In genomic region chr19:18205180-18205915, GRCh38 we compare ENCODE assay signal across 8 cellular contexts. TPM values are rescaled to one million over a fixed set of nuclear protein-coding genes. Genes with fewer than 3 reads are reported as not detected.
DNase-seq lines count a peak whose midpoint lies in the region; TF ChIP-seq lines count a peak whose summit lies in the region.

No MANE protein-coding gene starts in this region.

- peaks cover 2% of the 10 kb centered on the region for H3K9me3 Mint-ChIP-seq in glutamatergic neuron (ENCODE audit: unreplicated experiment)

- H3K4me1 ChIP-seq in HAP-1 (peaks cover 20% of the 10 kb centered on the region), neuronal stem cell (ENCODE audit: control insufficient read depth in 2 of 2, insufficient read depth in 1 of 2, low read depth in 1 of 2, low read length in 2 of 2) (peaks cover 15% of the 10 kb centered on the region in 2 donors), vagina (peaks cover 25% of the 10 kb centered on the region)

- peak overlapping the region; percentile 92 for H3K18ac ChIP-seq in neuronal stem cell (ENCODE audit: low read length)

- peaks cover 3% of the 10 kb centered on the region for H3K4me1 Mint-ChIP-seq in glutamatergic neuron (ENCODE audit: low read depth, unreplicated experiment)

- peak overlapping the region; percentile 86 for H2AFZ ChIP-seq in neuronal stem cell (ENCODE audit: low read length)

- H3K23ac ChIP-seq in neuronal stem cell (ENCODE audit: low read depth, low read length, poor library complexity), result no peak overlapping the region

- H2BK120ac ChIP-seq in neuronal stem cell (ENCODE audit: low read depth, low read length), result no peak overlapping the region

- peak in 1 of 2 donors; percentile 42 for TF ChIP-seq POLR2A in vagina (IDR thresholded peaks at IDR 0.05)

- H3K27me3 Mint-ChIP-seq in glutamatergic neuron (ENCODE audit: unreplicated experiment), result peaks cover 3% of the 10 kb centered on the region

- peak overlapping the region; percentile 87 for H3K27ac Mint-ChIP-seq in glutamatergic neuron (ENCODE audit: unreplicated experiment)

- peak overlapping the region; percentile 87 for H3K4me3 Mint-ChIP-seq in glutamatergic neuron (ENCODE audit: unreplicated experiment)

- peak overlapping the region; percentile 78 for H3K4me2 ChIP-seq in neuronal stem cell (ENCODE audit: insufficient read depth, low read length, poor library complexity, severe bottlenecking)

- H3K36me3 Mint-ChIP-seq in glutamatergic neuron (ENCODE audit: unreplicated experiment), result no peaks in the 10 kb centered on the region

- peak overlapping the region; percentile 90 for H2BK5ac ChIP-seq in neuronal stem cell (ENCODE audit: low read length)

- intact Hi-C loops in vagina (cut with DNase I), result loop anchor here (10.0 kb wide), 1 partner anchor 49 kb away; a partner anchor contains a TSS

- no peak overlapping the region for H4K8ac ChIP-seq in neuronal stem cell (ENCODE audit: low read depth, low read length)

- peak overlapping the region; percentile 63 for H2AK5ac ChIP-seq in neuronal stem cell (ENCODE audit: low read depth, low read length)

- peaks cover 5% of the 10 kb centered on the region for H3K79me1 ChIP-seq in neuronal stem cell (ENCODE audit: low read depth, low read length)

- H3K4ac ChIP-seq in neuronal stem cell (ENCODE audit: low read length), result peak overlapping the region; percentile 76

- in situ Hi-C loops in HAP-1 (cut with MboI; ENCODE audit: low sequenced_read_pairs), result no loop called here

- TF ChIP-seq CTCF in glutamatergic neuron (IDR thresholded peaks at IDR 0.05; ENCODE audit: partially characterized antibody, unreplicated experiment), result no peak
- no peak for TF ChIP-seq CTCF in vagina (IDR thresholded peaks at IDR 0.05)

- peak overlapping the region; percentile 95 for H3K27ac ChIP-seq in neuronal stem cell (replicated peaks; ENCODE audit: low read length)
- peak overlapping the region; percentile 100 for H3K27ac ChIP-seq in vagina

- no peaks in the 10 kb centered on the region for H3K27me3 ChIP-seq in HAP-1 (ENCODE audit: low read depth)
- H3K27me3 ChIP-seq in neuronal stem cell (ENCODE audit: control insufficient read depth in 3 of 3, insufficient read depth in 3 of 3, low read depth in 1 of 3, low read length in 3 of 3), result peaks cover 0 to 18% (median 6%) of the 10 kb centered on the region in 3 experiments
- H3K27me3 ChIP-seq in vagina, result no peaks in the 10 kb centered on the region

- H3K9ac ChIP-seq in neuronal stem cell (ENCODE audit: low read depth, low read length, poor library complexity), result no peak overlapping the region

- peak; percentile 78 for DNase-seq in AG08396 (ENCODE audit: low spot score)
- peak; percentile 24 to 78 for DNase-seq in HAP-1 (ENCODE audit: low spot score in 2 of 2)
- DNase-seq in SHP77 (lab: John Stamatoyannopoulos, UW), result peak; percentile 57 to 86
- DNase-seq in activated naive CD8-positive, alpha-beta T cell treated with anti-CD3 and anti-CD28 coated beads, Interleukin-2, amount 50 U/mL, for 16 hours (ENCODE audit: low read depth, low spot score), result peak; percentile 27
- peak; percentile 64 for DNase-seq in glutamatergic neuron
- no peak for DNase-seq in neuronal stem cell (ENCODE audit: low spot score)
- no peak for DNase-seq in vagina (ENCODE audit: extremely low spot score in 2 of 2)
- DNase-seq in 8988T, result no peak

- H3K36me3 ChIP-seq in HAP-1 (replicated peaks) (peaks cover 18% of the 10 kb centered on the region), neuronal stem cell (replicated peaks in 1 of 2; ENCODE audit: control insufficient read depth in 2 of 2, insufficient read depth in 2 of 2, low read length in 2 of 2) (peaks cover 0 to 3% of the 10 kb centered on the region in 2 donors), vagina (no peaks in the 10 kb centered on the region)

- H3K4me3 ChIP-seq in HAP-1 (peak overlapping the region; percentile 45), neuronal stem cell (ENCODE audit: low read length in 2 of 2) (peak overlapping the region; percentile 51 to 79), vagina (peak overlapping the region; percentile 53 to 64)

- H2BK12ac ChIP-seq in neuronal stem cell (ENCODE audit: low read length), result no peak overlapping the region

- no peak overlapping the region for H3K14ac ChIP-seq in neuronal stem cell (ENCODE audit: low read length)

- no peak overlapping the region for H2BK15ac ChIP-seq in neuronal stem cell (ENCODE audit: low read length)

- no peak overlapping the region for H4K91ac ChIP-seq in neuronal stem cell (ENCODE audit: low read depth, low read length, poor library complexity)

- no CpG with 5 or more reads among the region's 36 CpGs for WGBS in neuronal stem cell (ENCODE audit: extremely low coverage in 2 of 2, insufficient read length in 2 of 2, insufficient replicate concordance in 1 of 2), 2 donors

- H3K9me3 ChIP-seq in HAP-1 (no peaks in the 10 kb centered on the region), neuronal stem cell (replicated peaks in 1 of 2; ENCODE audit: control insufficient read depth in 2 of 2, insufficient read depth in 1 of 2, low read depth in 1 of 2, low read length in 2 of 2) (peaks cover 0 to 2% of the 10 kb centered on the region in 2 donors), vagina (no peaks in the 10 kb centered on the region)

RNA-seq across cellular contexts. Expression of gene RAB3A, which starts 1.5 kb away (rescaled TPM):
- 77.4 TPM for total RNA-seq in glutamatergic neuron (ENCODE audit: unreplicated experiment)
- polyA plus RNA-seq in neuronal stem cell (2013, experiment 1 of 2), result 3.4 TPM
- polyA plus RNA-seq in neuronal stem cell (2013, experiment 2 of 2), result 4.3 TPM
- total RNA-seq in vagina, result 5.6 TPM

RNA-seq across cellular contexts. Expression of gene MPV17L2, which starts 12.3 kb away (rescaled TPM):
- total RNA-seq in glutamatergic neuron (ENCODE audit: unreplicated experiment) (17.9 TPM), vagina (10.3 TPM)
- 21.4 TPM for polyA plus RNA-seq in neuronal stem cell (2013, experiment 1 of 2)
- 20.5 TPM for polyA plus RNA-seq in neuronal stem cell (2013, experiment 2 of 2)

RNA-seq across cellular contexts. Expression of gene PDE4C, which starts 20.9 kb away (rescaled TPM):
- 69.8 TPM for total RNA-seq in glutamatergic neuron (ENCODE audit: unreplicated experiment)
- 0.14 TPM for polyA plus RNA-seq in neuronal stem cell (2013, experiment 1 of 2)
- polyA plus RNA-seq in neuronal stem cell (2013, experiment 2 of 2), result 0.12 TPM
- 0.98 TPM for total RNA-seq in vagina

RNA-seq across cellular contexts. Expression of gene IFI30, which starts 31.7 kb away (rescaled TPM):
- total RNA-seq in glutamatergic neuron (ENCODE audit: unreplicated experiment), result 0.76 TPM
- 0.79 TPM for polyA plus RNA-seq in neuronal stem cell (2013, experiment 1 of 2)
- polyA plus RNA-seq in neuronal stem cell (2013, experiment 2 of 2), result 0.73 TPM
- total RNA-seq in vagina, result 43.7 TPM

RNA-seq across cellular contexts. Expression of gene PIK3R2, which starts 52.4 kb away (rescaled TPM):
- 36.4 TPM for total RNA-seq in glutamatergic neuron (ENCODE audit: unreplicated experiment)
- 52.3 TPM for polyA plus RNA-seq in neuronal stem cell (2013, experiment 1 of 2)
- 51.8 TPM for polyA plus RNA-seq in neuronal stem cell (2013, experiment 2 of 2)
- total RNA-seq in vagina, result 24.8 TPM

Comparison
In these comparisons a context has a peak if more than half of its experiments do, and no peak if none do; other contexts are left out.
1. DNase-seq: peak in AG08396 (single experiment), HAP-1 (2 of 2), SHP77 (2 of 2), activated naive CD8-positive, alpha-beta T cell treated with anti-CD3 and anti-CD28 coated beads, Interleukin-2, amount 50 U/mL, for 16 hours (single experiment) and glutamatergic neuron (single experiment); none in neuronal stem cell (single experiment), vagina (0 of 2) and 8988T (single experiment).
2. RNA of gene RAB3A, which starts 1.5 kb away (total RNA-seq): 77.4 TPM in glutamatergic neuron (single experiment); 5.6 TPM in vagina (single experiment); every median in the first group is over 10 times any median in the second.
3. RNA of gene PDE4C, which starts 20.9 kb away (total RNA-seq): 69.8 TPM in glutamatergic neuron (single experiment); 0.98 TPM in vagina (single experiment); every median in the first group is over 10 times any median in the second.
4. Peak in every context shown above with its lines, with median percentiles within 50 percentile points of each other: H3K4me3 ChIP-seq.